In the genomic region with DNA sequence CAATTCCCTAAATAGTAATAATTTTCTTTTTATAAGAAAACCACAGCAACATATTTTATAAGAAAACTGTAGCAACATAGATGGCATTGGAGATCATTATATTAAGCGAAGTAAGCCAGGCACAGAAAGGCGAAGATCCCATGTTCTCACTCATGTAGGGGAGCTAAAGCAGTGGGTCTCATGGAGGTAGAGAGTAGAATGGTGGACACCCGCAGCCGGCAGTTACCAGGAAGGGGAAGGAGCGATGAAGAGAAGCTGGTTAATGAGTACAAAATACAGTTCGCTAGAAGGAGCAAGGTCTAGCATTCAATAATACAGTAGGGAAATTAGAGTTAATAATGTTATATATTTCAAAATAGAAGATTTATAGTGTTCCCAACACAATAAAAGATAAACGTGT, we compare ENCODE assay signal across 11 cellular contexts.
"Had no signal": no experiment of that assay in that cellular context is flagged by ENCODE, and none has a peak within 500 bp of the region (broad histone marks: within the 10 kb centered on the region; RNA-seq: fewer than 3 reads in every experiment).

No MANE protein-coding gene starts in this region.

- H3K27me3 ChIP-seq: heart left ventricle, neural progenitor cell, tibial nerve had no signal

- H3K4me3 Mint-ChIP-seq: dendritic cell treated with granulocyte-macrophage colony-stimulating factor and Interleukin-4, amounts not matched to agents 40 ng/mL and 50 ng/mL, for 4 days; neural progenitor cell; stimulated activated effector memory CD8-positive, alpha-beta T cell treated with anti-CD3 and anti-CD28 coated beads, Interleukin-12 subunit alpha, Interleukin-12 subunit beta, amount 100 ng/mL, for 72 hours had no signal

- H3K27ac Mint-ChIP-seq: dendritic cell treated with granulocyte-macrophage colony-stimulating factor and Interleukin-4, amounts not matched to agents 40 ng/mL and 50 ng/mL, for 4 days; neural progenitor cell; stimulated activated effector memory CD8-positive, alpha-beta T cell treated with anti-CD3 and anti-CD28 coated beads, Interleukin-12 subunit alpha, Interleukin-12 subunit beta, amount 100 ng/mL, for 72 hours had no signal

- H3K9me3 ChIP-seq: heart left ventricle, SJCRH30, tibial nerve had no signal

- H3K4me3 ChIP-seq: heart left ventricle, neural progenitor cell, SJCRH30, tibial nerve had no signal

- H3K36me3 ChIP-seq: neural progenitor cell, SJCRH30 had no signal

- H3K4me1 ChIP-seq: heart left ventricle, neural progenitor cell, SJCRH30 had no signal

- H3K9me3 Mint-ChIP-seq: dendritic cell treated with granulocyte-macrophage colony-stimulating factor and Interleukin-4, amounts not matched to agents 40 ng/mL and 50 ng/mL, for 4 days; neural progenitor cell; stimulated activated effector memory CD8-positive, alpha-beta T cell treated with anti-CD3 and anti-CD28 coated beads, Interleukin-12 subunit alpha, Interleukin-12 subunit beta, amount 100 ng/mL, for 72 hours had no signal

- DNase-seq: activated CD4-positive, alpha-beta T cell treated with anti-CD3 and anti-CD28 coated beads for 48 hours; activated naive CD4-positive, alpha-beta T cell treated with anti-CD3 and anti-CD28 coated beads, Interleukin-2, amount 50 U/mL, for 16 hours; heart left ventricle; kidney; SJCRH30; small intestine; SW 1271 had no signal

- H3K4me1 Mint-ChIP-seq: stimulated activated effector memory CD8-positive, alpha-beta T cell treated with anti-CD3 and anti-CD28 coated beads, Interleukin-12 subunit alpha, Interleukin-12 subunit beta, amount 100 ng/mL, for 72 hours had no signal

- H3K27me3 Mint-ChIP-seq: dendritic cell treated with granulocyte-macrophage colony-stimulating factor and Interleukin-4, amounts not matched to agents 40 ng/mL and 50 ng/mL, for 4 days had no signal

- H3K27ac ChIP-seq: heart left ventricle, neural progenitor cell, SJCRH30 had no signal

- H3K36me3 Mint-ChIP-seq: neural progenitor cell; stimulated activated effector memory CD8-positive, alpha-beta T cell treated with anti-CD3 and anti-CD28 coated beads, Interleukin-12 subunit alpha, Interleukin-12 subunit beta, amount 100 ng/mL, for 72 hours had no signal

- H3K9ac ChIP-seq: neural progenitor cell had no signal
